ENCODE assay signal across 1 cellular context in the genomic region with DNA sequence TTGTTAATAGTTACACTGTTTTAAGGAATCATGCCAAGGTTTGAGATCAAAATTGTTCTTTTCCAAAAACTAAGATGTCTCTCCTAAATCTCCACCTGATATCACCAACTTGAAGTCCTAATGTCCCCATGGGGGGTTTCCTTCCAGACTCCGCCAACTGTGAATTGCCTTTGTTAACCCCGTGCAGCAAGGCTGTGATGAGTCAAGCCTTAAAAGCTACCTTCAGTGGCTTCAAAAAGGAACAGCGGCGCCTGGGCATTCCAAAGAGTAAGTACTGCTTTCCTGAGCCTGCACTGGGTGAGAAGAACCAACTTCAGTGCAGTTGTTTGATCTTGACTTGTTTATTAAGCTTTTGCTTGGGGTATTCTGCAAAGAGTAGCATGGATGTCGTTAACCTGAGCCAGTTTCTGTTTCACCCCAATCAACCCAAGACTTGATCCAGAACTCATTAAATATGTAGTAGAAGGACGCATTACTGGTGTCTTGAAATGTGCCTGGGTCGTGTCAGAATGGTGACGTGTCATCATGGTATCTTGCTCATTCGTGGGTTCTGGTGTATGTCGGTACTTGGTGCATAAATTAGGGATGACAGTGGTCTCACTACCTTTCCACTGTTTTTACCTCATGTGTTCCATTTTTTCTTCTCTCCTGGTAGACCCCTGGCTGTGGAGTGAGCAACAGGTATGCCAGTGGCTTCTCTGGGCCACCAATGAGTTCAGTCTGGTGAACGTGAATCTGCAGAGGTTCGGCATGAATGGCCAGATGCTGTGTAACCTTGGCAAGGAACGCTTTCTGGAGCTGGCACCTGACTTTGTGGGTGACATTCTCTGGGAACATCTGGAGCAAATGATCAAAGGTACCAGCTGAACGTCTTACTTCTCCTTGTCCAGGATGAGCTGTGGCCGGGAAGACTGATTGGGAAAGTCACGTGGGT.
TF ChIP-seq lines count a peak whose summit lies in the region.

No MANE protein-coding gene starts in this region.

TF ChIP-seq in liver, 16 proteins besides CTCF, POLR2A, EP300 and RAD21 (continued from another document):
- no peak for TF ChIP-seq NR2F2 (IDR thresholded peaks at IDR 0.05)
- TF ChIP-seq HNF4A (conservative IDR thresholded peaks at IDR 0.05): no peak
- no peak for TF ChIP-seq FOXA2 (IDR thresholded peaks at IDR 0.05)
- no peak for TF ChIP-seq SP1 (IDR thresholded peaks at IDR 0.05)
- TF ChIP-seq, protein P1, sequence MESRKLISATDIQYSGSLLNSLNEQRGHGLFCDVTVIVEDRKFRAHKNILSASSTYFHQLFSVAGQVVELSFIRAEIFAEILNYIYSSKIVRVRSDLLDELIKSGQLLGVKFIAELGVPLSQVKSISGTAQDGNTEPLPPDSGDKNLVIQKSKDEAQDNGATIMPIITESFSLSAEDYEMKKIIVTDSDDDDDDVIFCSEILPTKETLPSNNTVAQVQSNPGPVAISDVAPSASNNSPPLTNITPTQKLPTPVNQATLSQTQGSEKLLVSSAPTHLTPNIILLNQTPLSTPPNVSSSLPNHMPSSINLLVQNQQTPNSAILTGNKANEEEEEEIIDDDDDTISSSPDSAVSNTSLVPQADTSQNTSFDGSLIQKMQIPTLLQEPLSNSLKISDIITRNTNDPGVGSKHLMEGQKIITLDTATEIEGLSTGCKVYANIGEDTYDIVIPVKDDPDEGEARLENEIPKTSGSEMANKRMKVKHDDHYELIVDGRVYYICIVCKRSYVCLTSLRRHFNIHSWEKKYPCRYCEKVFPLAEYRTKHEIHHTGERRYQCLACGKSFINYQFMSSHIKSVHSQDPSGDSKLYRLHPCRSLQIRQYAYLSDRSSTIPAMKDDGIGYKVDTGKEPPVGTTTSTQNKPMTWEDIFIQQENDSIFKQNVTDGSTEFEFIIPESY (IDR thresholded peaks at IDR 0.05): no peak
- no peak for TF ChIP-seq GABPA (IDR thresholded peaks at IDR 0.05 in 1 of 2, conservative IDR thresholded peaks at IDR 0.05 in 1 of 2)
- no peak for TF ChIP-seq YY1 (IDR thresholded peaks at IDR 0.05)
- TF ChIP-seq, protein P2, sequence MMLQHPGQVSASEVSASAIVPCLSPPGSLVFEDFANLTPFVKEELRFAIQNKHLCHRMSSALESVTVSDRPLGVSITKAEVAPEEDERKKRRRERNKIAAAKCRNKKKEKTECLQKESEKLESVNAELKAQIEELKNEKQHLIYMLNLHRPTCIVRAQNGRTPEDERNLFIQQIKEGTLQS (IDR thresholded peaks at IDR 0.05): no peak
- TF ChIP-seq, protein P3, sequence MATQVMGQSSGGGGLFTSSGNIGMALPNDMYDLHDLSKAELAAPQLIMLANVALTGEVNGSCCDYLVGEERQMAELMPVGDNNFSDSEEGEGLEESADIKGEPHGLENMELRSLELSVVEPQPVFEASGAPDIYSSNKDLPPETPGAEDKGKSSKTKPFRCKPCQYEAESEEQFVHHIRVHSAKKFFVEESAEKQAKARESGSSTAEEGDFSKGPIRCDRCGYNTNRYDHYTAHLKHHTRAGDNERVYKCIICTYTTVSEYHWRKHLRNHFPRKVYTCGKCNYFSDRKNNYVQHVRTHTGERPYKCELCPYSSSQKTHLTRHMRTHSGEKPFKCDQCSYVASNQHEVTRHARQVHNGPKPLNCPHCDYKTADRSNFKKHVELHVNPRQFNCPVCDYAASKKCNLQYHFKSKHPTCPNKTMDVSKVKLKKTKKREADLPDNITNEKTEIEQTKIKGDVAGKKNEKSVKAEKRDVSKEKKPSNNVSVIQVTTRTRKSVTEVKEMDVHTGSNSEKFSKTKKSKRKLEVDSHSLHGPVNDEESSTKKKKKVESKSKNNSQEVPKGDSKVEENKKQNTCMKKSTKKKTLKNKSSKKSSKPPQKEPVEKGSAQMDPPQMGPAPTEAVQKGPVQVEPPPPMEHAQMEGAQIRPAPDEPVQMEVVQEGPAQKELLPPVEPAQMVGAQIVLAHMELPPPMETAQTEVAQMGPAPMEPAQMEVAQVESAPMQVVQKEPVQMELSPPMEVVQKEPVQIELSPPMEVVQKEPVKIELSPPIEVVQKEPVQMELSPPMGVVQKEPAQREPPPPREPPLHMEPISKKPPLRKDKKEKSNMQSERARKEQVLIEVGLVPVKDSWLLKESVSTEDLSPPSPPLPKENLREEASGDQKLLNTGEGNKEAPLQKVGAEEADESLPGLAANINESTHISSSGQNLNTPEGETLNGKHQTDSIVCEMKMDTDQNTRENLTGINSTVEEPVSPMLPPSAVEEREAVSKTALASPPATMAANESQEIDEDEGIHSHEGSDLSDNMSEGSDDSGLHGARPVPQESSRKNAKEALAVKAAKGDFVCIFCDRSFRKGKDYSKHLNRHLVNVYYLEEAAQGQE (IDR thresholded peaks at IDR 0.05): no peak
- no peak for TF ChIP-seq RXRA (IDR thresholded peaks at IDR 0.05)
